ENCODE assay signal across 11 cellular contexts in genomic region chr1:234613992-234614584, GRCh38.
DNase-seq lines count a peak whose midpoint lies in the region; ATAC-seq and TF ChIP-seq lines count a peak whose summit lies in the region.
"Had no signal": no experiment of that assay in that cellular context is flagged by ENCODE, and none has a peak within 500 bp of the region (broad histone marks: within the 10 kb centered on the region; RNA-seq: fewer than 3 reads in every experiment).

No MANE protein-coding gene starts in this region.

- DNase-seq in NCI-H446 treated with DMSO at 0.1 percent for 48 hours (lab: John Stamatoyannopoulos, UW) (peak; percentile 45), GM10248 (ENCODE audit: extremely low spot score) (no peak)
- DNase-seq: activated naive CD4-positive, alpha-beta T cell treated with anti-CD3 and anti-CD28 coated beads, Interleukin-2, amount 50 U/mL, for 16 hours had no signal

- peak overlapping the region; percentile 86 to 99 (median 96) for H3K4me2 ChIP-seq in BLaER1 treated with 17β-estradiol and CSF1 and Interleukin-3, amounts not matched to agents 10 nM and 100 nM

- peaks cover 0 to 1% (median under 1%) of the 10 kb centered on the region in 11 experiments; a peak in 8 of 22 replicates for H3K36me3 ChIP-seq in BLaER1 treated with 17β-estradiol and CSF1 and Interleukin-3, amounts not matched to agents 10 nM and 100 nM

- ATAC-seq in GM21515 (IDR thresholded peaks at IDR 0.05; ENCODE audit: unreplicated experiment) = no peak
- ATAC-seq in GM18498 (IDR thresholded peaks at IDR 0.05; ENCODE audit: unreplicated experiment) = no peak
- ATAC-seq in GM21381 (IDR thresholded peaks at IDR 0.05; ENCODE audit: unreplicated experiment) = no peak
- ATAC-seq: GM12878 had no signal

- H3K4me3 ChIP-seq in BLaER1 treated with 17β-estradiol and CSF1 and Interleukin-3, amounts not matched to agents 10 nM and 100 nM = peak overlapping the region in 5 of 10 experiments; percentile 28 to 94 (median 55); a peak in 4 of 20 replicates

- TF ChIP-seq CTCF in nephron (IDR thresholded peaks at IDR 0.05; ENCODE audit: unreplicated experiment in 3 of 3) (no peak), GM10248 (IDR thresholded peaks at IDR 0.05; ENCODE audit: control extremely low read depth, extremely low read depth, low read depth, missing control alignments) (no peak)

- POLR2A ChIA-PET in GM10248 (lab: Yijun Ruan, JAX) = interaction anchor here (1.5 kb wide), 1 partner anchor 231 kb away, joined by 4 read pairs; no protein-coding TSS in a partner anchor

- peaks cover 66% of the 10 kb centered on the region for H3K4me1 Mint-ChIP-seq in nephron

- peaks cover 0 to 1% (median 0%) of the 10 kb centered on the region in 11 experiments; a peak in 6 of 22 replicates for H4K20me1 ChIP-seq in BLaER1 treated with 17β-estradiol and CSF1 and Interleukin-3, amounts not matched to agents 10 nM and 100 nM

- peak overlapping the region; percentile 96 to 100 (median 99) for H3K27ac ChIP-seq in BLaER1 treated with 17β-estradiol and CSF1 and Interleukin-3, amounts not matched to agents 10 nM and 100 nM
- H3K27ac ChIP-seq in cingulate gyrus (ENCODE audit: low read depth, low read length) = peak overlapping the region; percentile 51

- H3K36me3 Mint-ChIP-seq in nephron (ENCODE audit: low read depth) = peaks cover 4% of the 10 kb centered on the region

- H3K4me1 ChIP-seq in BLaER1 treated with 17β-estradiol and CSF1 and Interleukin-3, amounts not matched to agents 10 nM and 100 nM = peaks cover 50 to 72% (median 67%) of the 10 kb centered on the region in 10 experiments

- H3K27ac Mint-ChIP-seq in nephron = peak overlapping the region; percentile 100

- peak overlapping the region; percentile 98 to 100 (median 100) for H3K9ac ChIP-seq in BLaER1 treated with 17β-estradiol and CSF1 and Interleukin-3, amounts not matched to agents 10 nM and 100 nM

- peaks cover 2% of the 10 kb centered on the region for H3K9me3 Mint-ChIP-seq in nephron
- H3K9me3 Mint-ChIP-seq: stimulated activated naive CD8-positive, alpha-beta T cell treated with anti-CD3 and anti-CD28 coated beads, Interleukin-15, Interleukin-2, amounts not matched to agents 100 ng/mL and 50 ng/mL, for 24 hours had no signal

- CTCF ChIA-PET in GM10248 (lab: Yijun Ruan, JAX) = interaction anchor here (0.7 to 3.2 kb wide), 7 partner anchors 12 to 469 kb away, joined by 3 to 14 read pairs (median 4); no protein-coding TSS in a partner anchor

- H3K9me3 ChIP-seq in BLaER1 treated with 17β-estradiol and CSF1 and Interleukin-3, amounts not matched to agents 10 nM and 100 nM (replicated peaks in 1 of 11) = no peaks in the 10 kb centered on the region

- H3K27me3 Mint-ChIP-seq in nephron (ENCODE audit: low read depth) = peaks cover 4% of the 10 kb centered on the region
- H3K27me3 Mint-ChIP-seq: stimulated activated naive CD8-positive, alpha-beta T cell treated with anti-CD3 and anti-CD28 coated beads, Interleukin-15, Interleukin-2, amounts not matched to agents 100 ng/mL and 50 ng/mL, for 24 hours had no signal

- peak overlapping the region; percentile 1 to 71 (median 29) for H3K4me3 Mint-ChIP-seq in nephron

- no peaks in the 10 kb centered on the region for H3K27me3 ChIP-seq in BLaER1 treated with 17β-estradiol and CSF1 and Interleukin-3, amounts not matched to agents 10 nM and 100 nM
